ENCODE assay signal across 2 cellular contexts in genomic region chr17:55466671-55467070, GRCh38.
TF ChIP-seq lines count a peak whose summit lies in the region.

No MANE protein-coding gene starts in this region.

TF ChIP-seq in K562, 482 proteins besides CTCF, POLR2A, EP300 and RAD21:
- TF ChIP-seq HINFP (tag; conservative IDR thresholded peaks at IDR 0.05; ENCODE audit: low read depth) (no peak), ZNF644 (tag; IDR thresholded peaks at IDR 0.05; ENCODE audit: low read depth) (no peak), GABPA (tag; conservative IDR thresholded peaks at IDR 0.05; ENCODE audit: low read depth) (no peak), ZNF431 (CRISPR knock-in tag; IDR thresholded peaks at IDR 0.05) (no peak), SMARCB1 (IDR thresholded peaks at IDR 0.05; ENCODE audit: insufficient read length, low read depth) (no peak), PHF8 (IDR thresholded peaks at IDR 0.05; ENCODE audit: borderline replicate concordance, low read length) (no peak), CREB5 (CRISPR knock-in tag; IDR thresholded peaks at IDR 0.05) (no peak), RBM17 (IDR thresholded peaks at IDR 0.05; ENCODE audit: borderline replicate concordance, low read depth, low read length) (no peak), RNF2 (IDR thresholded peaks at IDR 0.05) (no peak)

TF ChIP-seq in HepG2, 621 proteins besides CTCF, POLR2A, EP300 and RAD21:
- TF ChIP-seq ZNF138 (CRISPR knock-in tag; IDR thresholded peaks at IDR 0.05; ENCODE audit: low read depth) (no peak), AKNA (CRISPR knock-in tag; IDR thresholded peaks at IDR 0.05; ENCODE audit: borderline replicate concordance) (no peak), HNF4A (CRISPR knock-in tag; IDR thresholded peaks at IDR 0.05) (0 out of 2 replicates have a peak, but pooled peaks have one; percentile 27)
